Comparison of ENCODE assay signal across 8 cellular contexts in the genomic region with DNA sequence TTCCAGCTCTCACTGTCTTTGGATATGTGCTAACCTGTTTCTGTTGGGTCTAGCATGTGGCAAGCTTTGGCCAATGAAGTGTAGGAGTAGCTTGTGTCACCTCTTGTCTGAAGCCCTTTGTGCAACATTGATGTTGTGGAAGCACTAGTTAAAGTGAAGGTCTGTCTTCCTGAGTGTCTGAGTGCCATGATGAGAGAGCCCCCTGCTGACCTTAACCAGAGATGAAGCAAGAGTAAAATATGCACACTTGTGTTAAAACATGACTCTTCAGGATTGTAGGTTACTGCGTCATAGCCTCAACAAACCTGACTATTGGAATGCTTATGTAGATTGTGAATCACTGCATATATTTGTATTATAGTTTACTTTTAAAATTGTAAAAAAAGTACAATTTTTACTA.
A peak's percentile ranks its signal among the peaks of the same experiment; 100 is the strongest.
DNase-seq lines count a peak whose midpoint lies in the region; ATAC-seq lines count a peak whose summit lies in the region.

No MANE protein-coding gene starts in this region.

- H3K27me3 ChIP-seq in CD8-positive, alpha-beta memory T cell (ENCODE audit: insufficient read depth, low read length, poor library complexity, severe bottlenecking), result no peaks in the 10 kb centered on the region

- H3K4me1 Mint-ChIP-seq in CD8-positive, alpha-beta memory T cell, result no peaks in the 10 kb centered on the region

- no peak overlapping the region for H3K27ac Mint-ChIP-seq in CD8-positive, alpha-beta memory T cell

- peak; percentile 24 for DNase-seq in DMS 273 (lab: John Stamatoyannopoulos, UW; ENCODE audit: unreplicated experiment)
- DNase-seq in DMS 273 treated with DMSO at 0.1 percent for 48 hours (lab: John Stamatoyannopoulos, UW), result no peak
- DNase-seq in NOMO-1 treated with dmso at 0.1 percent for 144 hours (lab: John Stamatoyannopoulos, UW; ENCODE audit: unreplicated experiment), result peak; percentile 92
- peak; percentile 55 for DNase-seq in fibroblast of gingiva (ENCODE audit: low read depth)
- DNase-seq in skeletal muscle cell (ENCODE audit: low read depth), result peak; percentile 23
- no peak for DNase-seq in CD8-positive, alpha-beta memory T cell

- no peak overlapping the region for H3K4me3 Mint-ChIP-seq in CD8-positive, alpha-beta memory T cell

- CTCF ChIA-PET in CD8-positive, alpha-beta memory T cell (lab: Charles Lee), result no interaction called here

- H3K36me3 Mint-ChIP-seq in CD8-positive, alpha-beta memory T cell, result no peaks in the 10 kb centered on the region

- no peaks in the 10 kb centered on the region for H3K4me1 ChIP-seq in CD8-positive, alpha-beta memory T cell (ENCODE audit: insufficient read depth, low read length)

- no peak overlapping the region for H3K27ac ChIP-seq in CD8-positive, alpha-beta memory T cell (ENCODE audit: low read depth, low read length)

- POLR2A ChIA-PET in CD8-positive, alpha-beta memory T cell (lab: Charles Lee), result no interaction called here

- ATAC-seq in GM21381 (IDR thresholded peaks at IDR 0.05; ENCODE audit: unreplicated experiment) (no peak), GM18861 (IDR thresholded peaks at IDR 0.05; ENCODE audit: unreplicated experiment) (no peak)

- H3K4me3 ChIP-seq in skeletal muscle cell (ENCODE audit: low read depth, low read length), result no peak overlapping the region
- H3K4me3 ChIP-seq in CD8-positive, alpha-beta memory T cell (ENCODE audit: low read length), result no peak overlapping the region

- H3K27me3 Mint-ChIP-seq in CD8-positive, alpha-beta memory T cell, result no peaks in the 10 kb centered on the region

- peaks cover 2 to 26% (median 2%) of the 10 kb centered on the region in 5 donors for H3K9me3 Mint-ChIP-seq in CD8-positive, alpha-beta memory T cell

- H3K9me3 ChIP-seq in CD8-positive, alpha-beta memory T cell (ENCODE audit: low read length), result no peaks in the 10 kb centered on the region

- H3K36me3 ChIP-seq in CD8-positive, alpha-beta memory T cell (ENCODE audit: insufficient read depth, low read length), result no peaks in the 10 kb centered on the region

Comparison
In these comparisons a context has a peak if more than half of its experiments do, and no peak if none do; other contexts are left out.
1. DNase-seq: peak in DMS 273 (single experiment), NOMO-1 treated with dmso at 0.1 percent for 144 hours (single experiment), fibroblast of gingiva (single experiment) and skeletal muscle cell (single experiment); none in DMS 273 treated with DMSO at 0.1 percent for 48 hours (single experiment) and CD8-positive, alpha-beta memory T cell (0 of 5).